In genomic region chr19:17420267-17420924, GRCh38 we compare ENCODE assay signal across 8 cellular contexts. TPM values are rescaled to one million over a fixed set of nuclear protein-coding genes. Genes with fewer than 3 reads are reported as not detected.
DNase-seq lines count a peak whose midpoint lies in the region; ATAC-seq and TF ChIP-seq lines count a peak whose summit lies in the region.

No MANE protein-coding gene starts in this region.

- H3K27ac Mint-ChIP-seq in MCF 10A (ENCODE audit: low read depth, unreplicated experiment) = peak overlapping the region; percentile 95
- H3K27ac Mint-ChIP-seq in stimulated activated memory B cell treated with anti-CD40 and anti-IgM and Interleukin-4, amounts not matched to agents 10 μg/mL and 1 μg/mL and 100 μg/mL, for 72 hours = peak overlapping the region; percentile 90

- H3K27ac ChIP-seq in layer of hippocampus (ENCODE audit: low read depth, low read length) = peak overlapping the region; percentile 62

- no peak for TF ChIP-seq CTCF in MCF 10A (IDR thresholded peaks at IDR 0.05; ENCODE audit: unreplicated experiment)

- CTCF ChIA-PET in MCF 10A (lab: Yijun Ruan, JAX) = interaction anchor here (0.6 to 1.3 kb wide), 5 partner anchors 21 to 506 kb away, joined by 3 to 8 read pairs (median 4); no protein-coding TSS in a partner anchor

- intact Hi-C loops in MCF 10A (cut with micrococcal nuclease) = no loop called here

- BruUV-seq in MCF 10A (replicated peaks; lab: Mats Ljungman, UMichigan) = TSS peak; percentile 23

- H3K9me3 Mint-ChIP-seq in MCF 10A (ENCODE audit: unreplicated experiment) = no peaks in the 10 kb centered on the region
- H3K9me3 Mint-ChIP-seq in stimulated activated memory B cell treated with anti-CD40 and anti-IgM and Interleukin-4, amounts not matched to agents 10 μg/mL and 1 μg/mL and 100 μg/mL, for 72 hours = no peaks in the 10 kb centered on the region

- POLR2A ChIA-PET in MCF 10A (lab: Yijun Ruan, JAX) = interaction anchor here (0.9 to 1.9 kb wide), 10 partner anchors 9 to 153 kb away, joined by 4 to 15 read pairs (median 6); partner anchors contain the start of genes BABAM1, BST2, MRPL34 and PGLS

- peaks cover 16% of the 10 kb centered on the region for H3K4me1 Mint-ChIP-seq in MCF 10A (ENCODE audit: insufficient read depth, unreplicated experiment)
- peaks cover 24% of the 10 kb centered on the region for H3K4me1 Mint-ChIP-seq in stimulated activated memory B cell treated with anti-CD40 and anti-IgM and Interleukin-4, amounts not matched to agents 10 μg/mL and 1 μg/mL and 100 μg/mL, for 72 hours

- no peaks in the 10 kb centered on the region for H3K27me3 Mint-ChIP-seq in MCF 10A (ENCODE audit: insufficient read depth, unreplicated experiment)
- no peaks in the 10 kb centered on the region for H3K27me3 Mint-ChIP-seq in stimulated activated memory B cell treated with anti-CD40 and anti-IgM and Interleukin-4, amounts not matched to agents 10 μg/mL and 1 μg/mL and 100 μg/mL, for 72 hours

- DNase-seq in NCI-H82 (lab: John Stamatoyannopoulos, UW) (peak; percentile 81), NCI-H82 treated with DMSO at 0.1 percent for 48 hours (lab: John Stamatoyannopoulos, UW; ENCODE audit: unreplicated experiment) (no peak), RPMI7951 (ENCODE audit: low read depth) (peak; percentile 63), MCF 10A (ENCODE audit: unreplicated experiment) (peak; percentile 49)

- H3K4me3 Mint-ChIP-seq in MCF 10A (ENCODE audit: unreplicated experiment) = peak overlapping the region; percentile 88
- peak overlapping the region; percentile 94 for H3K4me3 Mint-ChIP-seq in stimulated activated memory B cell treated with anti-CD40 and anti-IgM and Interleukin-4, amounts not matched to agents 10 μg/mL and 1 μg/mL and 100 μg/mL, for 72 hours

- no peaks in the 10 kb centered on the region for H3K27me3 ChIP-seq in layer of hippocampus (ENCODE audit: control insufficient read depth, insufficient read depth, low read length)

- ATAC-seq in HG02884 (IDR thresholded peaks at IDR 0.05; ENCODE audit: unreplicated experiment) (peak; percentile 9), HG02885 (IDR thresholded peaks at IDR 0.05; ENCODE audit: poor library complexity, unreplicated experiment) (no peak)
- ATAC-seq in stimulated activated memory B cell treated with anti-CD40 and anti-IgM and Interleukin-4, amounts not matched to agents 10 μg/mL and 1 μg/mL and 100 μg/mL, for 72 hours = peak; percentile 37

- peaks cover 15% of the 10 kb centered on the region for H3K36me3 Mint-ChIP-seq in MCF 10A (ENCODE audit: insufficient read depth, unreplicated experiment)
- peaks cover 20% of the 10 kb centered on the region for H3K36me3 Mint-ChIP-seq in stimulated activated memory B cell treated with anti-CD40 and anti-IgM and Interleukin-4, amounts not matched to agents 10 μg/mL and 1 μg/mL and 100 μg/mL, for 72 hours

RNA-seq across cellular contexts. Expression of gene MVB12A, which starts 0.5 kb away (rescaled TPM):
- total RNA-seq in RPMI7951 (2014; rRNA removed; shearing (Covaris generic)) = 123 and 164 TPM in 2 replicates
- total RNA-seq in MCF 10A (2022) = 47.7 and 51.1 TPM in 2 replicates

RNA-seq across cellular contexts. Expression of gene BST2, which starts 15.0 kb away (rescaled TPM):
- total RNA-seq in RPMI7951 (2014; rRNA removed; shearing (Covaris generic)) = 46.1 and 65.6 TPM in 2 replicates
- total RNA-seq in MCF 10A (2022) = 19.6 and 24.8 TPM in 2 replicates

RNA-seq across cellular contexts. Expression of gene CCDC194, which starts 26.4 kb away (rescaled TPM):
- not detected in 2 replicates for total RNA-seq in RPMI7951 (2014; rRNA removed; shearing (Covaris generic))
- 0.37 TPM in 1 of 2 replicates, not detected in the other for total RNA-seq in MCF 10A (2022)

RNA-seq across cellular contexts. Expression of gene TMEM221, which starts 28.1 kb away (rescaled TPM):
- total RNA-seq in RPMI7951 (2014; rRNA removed; shearing (Covaris generic)) = not detected in 2 replicates
- total RNA-seq in MCF 10A (2022) = not detected in 2 replicates

RNA-seq across cellular contexts. Expression of gene NXNL1, which starts 40.3 kb away (rescaled TPM):
- not detected in 2 replicates for total RNA-seq in RPMI7951 (2014; rRNA removed; shearing (Covaris generic))
- not detected in 2 replicates for total RNA-seq in MCF 10A (2022)
